ENCODE assay signal across 11 cellular contexts in genomic region chr9:130663258-130664171, GRCh38. TPM values are rescaled to one million over a fixed set of nuclear protein-coding genes. Genes with fewer than 3 reads are reported as not detected.
DNase-seq lines count a peak whose midpoint lies in the region; ATAC-seq and TF ChIP-seq lines count a peak whose summit lies in the region.
"Had no signal": no experiment of that assay in that cellular context is flagged by ENCODE, and none has a peak within 500 bp of the region (broad histone marks: within the 10 kb centered on the region; RNA-seq: fewer than 3 reads in every experiment).

No MANE protein-coding gene starts in this region.

- H3K27ac Mint-ChIP-seq in activated naive CD4-positive, alpha-beta T cell treated with anti-CD3 and anti-CD28 coated beads, Interleukin-2, amount 50 U/mL, for 24 hours = no peak overlapping the region
- H3K27ac Mint-ChIP-seq: nephron had no signal

- ATAC-seq in right lobe of liver = peak; percentile 42 to 55 (median 50)
- ATAC-seq in HG03432 (IDR thresholded peaks at IDR 0.05; ENCODE audit: unreplicated experiment) = no peak
- no peak for ATAC-seq in GM18909 (IDR thresholded peaks at IDR 0.05; ENCODE audit: poor library complexity, unreplicated experiment)

- no peak overlapping the region for H3K4me3 ChIP-seq in right lobe of liver

- H3K27me3 ChIP-seq in right lobe of liver = peaks cover 30 to 70% of the 10 kb centered on the region in 2 donors

- intact Hi-C loops in right lobe of liver (cut with DNase I) = no loop called here

- no peak for TF ChIP-seq POLR2A in right lobe of liver (IDR thresholded peaks at IDR 0.05)

- H3K4me1 Mint-ChIP-seq in activated naive CD4-positive, alpha-beta T cell treated with anti-CD3 and anti-CD28 coated beads, Interleukin-2, amount 50 U/mL, for 24 hours = peaks cover 29% of the 10 kb centered on the region

- TF ChIP-seq CTCF in GM20000 (IDR thresholded peaks at IDR 0.05; ENCODE audit: extremely low read depth, missing control alignments) (no peak), right lobe of liver (IDR thresholded peaks at IDR 0.05) (no peak)

- no peaks in the 10 kb centered on the region for H3K9me3 ChIP-seq in right lobe of liver

- H3K4me1 ChIP-seq in right lobe of liver = peaks cover 0 to 33% (median 0%) of the 10 kb centered on the region in 4 donors

- H3K9me3 Mint-ChIP-seq in activated naive CD4-positive, alpha-beta T cell treated with anti-CD3 and anti-CD28 coated beads, Interleukin-2, amount 50 U/mL, for 24 hours = no peaks in the 10 kb centered on the region

- 5% methylated on average over 8 of the region's 80 CpGs for WGBS in right lobe of liver (ENCODE audit: insufficient coverage, low coverage, low lambda C conversion rate, missing lambda C conversion rate)

- no peak overlapping the region for H3K27ac ChIP-seq in right lobe of liver

- peaks cover 35% of the 10 kb centered on the region for H3K27me3 Mint-ChIP-seq in activated naive CD4-positive, alpha-beta T cell treated with anti-CD3 and anti-CD28 coated beads, Interleukin-2, amount 50 U/mL, for 24 hours

- peak overlapping the region; percentile 77 for H3K4me3 Mint-ChIP-seq in activated naive CD4-positive, alpha-beta T cell treated with anti-CD3 and anti-CD28 coated beads, Interleukin-2, amount 50 U/mL, for 24 hours

- no peaks in the 10 kb centered on the region for H3K36me3 ChIP-seq in right lobe of liver

- DNase-seq in 8988T (peak; percentile 46), GM20000 (ENCODE audit: low spot score) (peak; percentile 58), right lobe of liver (no peak), CD1c-positive myeloid dendritic cell (ENCODE audit: extremely low spot score) (no peak), NCI-H1930 (lab: John Stamatoyannopoulos, UW) (no peak)
- DNase-seq: GDM1, NCI-H1048 had no signal

- H3K36me3 Mint-ChIP-seq in activated naive CD4-positive, alpha-beta T cell treated with anti-CD3 and anti-CD28 coated beads, Interleukin-2, amount 50 U/mL, for 24 hours = no peaks in the 10 kb centered on the region

RNA-seq across cellular contexts. Expression of gene PRDM12, which starts 0.9 kb away (rescaled TPM):
- total RNA-seq in right lobe of liver = under 1 TPM in 1 of 6 experiments, not detected in 5; 0.15 TPM

RNA-seq across cellular contexts. Expression of gene EXOSC2, which starts 30.1 kb away (rescaled TPM):
- 10 to 100 TPM in 5 of 6 experiments, 1 to 10 TPM in 1; 9.3 to 15.9 (median 13.3) TPM for total RNA-seq in right lobe of liver

Comparison
In these comparisons a context has a peak if more than half of its experiments do, and no peak if none do; other contexts are left out.
1. DNase-seq: peak in 8988T (single experiment) and GM20000 (single experiment); none in right lobe of liver (0 of 3), CD1c-positive myeloid dendritic cell (single experiment) and NCI-H1930 (0 of 2).
2. ATAC-seq: peak in right lobe of liver (4 of 4); none in HG03432 (single experiment) and GM18909 (single experiment).